In genomic region chr2:232537499-232537898, GRCh38 we compare ENCODE assay signal across 1 cellular context.
TF ChIP-seq lines count a peak whose summit lies in the region.

No MANE protein-coding gene starts in this region.

TF ChIP-seq in H1, 55 proteins besides CTCF, POLR2A, EP300 and RAD21:
- TF ChIP-seq HDAC6 (IDR thresholded peaks at IDR 0.05; ENCODE audit: low read depth, low read length) (no peak), SIN3A (conservative IDR thresholded peaks at IDR 0.05 in 1 of 2, IDR thresholded peaks at IDR 0.05 in 1 of 2; ENCODE audit: low read depth in 1 of 2, low read length in 2 of 2) (no peak), CBX8 (IDR thresholded peaks at IDR 0.05; ENCODE audit: borderline replicate concordance, low read depth, low read length) (no peak)
